Comparison of ENCODE assay signal across 20 cellular contexts in the genomic region with DNA sequence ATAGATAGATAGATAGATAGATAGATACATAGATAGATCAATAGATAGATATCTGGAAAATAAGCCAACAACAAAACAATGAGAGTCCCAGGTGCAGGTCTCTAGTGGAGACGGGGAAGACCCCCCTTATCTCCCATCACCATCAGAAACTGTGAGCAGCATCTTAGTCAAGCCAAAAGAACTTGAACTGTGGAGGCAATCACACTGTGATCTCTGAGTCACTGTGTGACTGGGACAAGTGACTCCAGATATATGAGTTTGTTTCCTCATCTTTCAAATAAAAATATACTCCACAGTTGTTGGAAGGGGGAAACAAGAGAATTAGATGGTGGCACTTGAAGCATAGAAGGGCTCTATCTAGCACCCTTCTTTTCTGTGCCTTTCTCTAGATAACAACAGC. TPM values are rescaled to one million over a fixed set of nuclear protein-coding genes. Genes with fewer than 3 reads are reported as not detected.
"Had no signal": no experiment of that assay in that cellular context is flagged by ENCODE, and none has a peak within 500 bp of the region (broad histone marks: within the 10 kb centered on the region; RNA-seq: fewer than 3 reads in every experiment).

No MANE protein-coding gene starts in this region.

- ATAC-seq: activated CD4-positive, alpha-beta T cell treated with anti-CD3 and anti-CD28 coated beads for 36 hours; activated naive CD4-positive, alpha-beta T cell treated with anti-CD3 and anti-CD28 coated beads, Interleukin-2, amount 50 U/mL, for 72 hours; effector memory CD8-positive, alpha-beta T cell; esophagus mucosa; left ventricle myocardium superior; natural killer cell; WTC11 had no signal

- H3K4me3 Mint-ChIP-seq: activated CD4-positive, alpha-beta memory T cell treated with anti-CD3 and anti-CD28 coated beads for 36 hours; activated CD4-positive, alpha-beta T cell treated with anti-CD3 and anti-CD28 coated beads for 36 hours; central memory CD8-positive, alpha-beta T cell; effector memory CD8-positive, alpha-beta T cell; natural killer cell; WTC11 had no signal

- DNase-seq: activated CD4-positive, alpha-beta memory T cell treated with anti-CD3 and anti-CD28 coated beads for 36 hours; activated CD4-positive, alpha-beta T cell treated with anti-CD3 and anti-CD28 coated beads for 36 hours; activated effector memory CD4-positive, alpha-beta T cell treated with anti-CD3 and anti-CD28 coated beads, Interleukin-2, amount 50 U/mL, for 16 hours; effector memory CD8-positive, alpha-beta T cell; glutamatergic neuron; hippocampal formation; left ventricle myocardium superior; midbrain; natural killer cell; ovary; spleen; stimulated activated CD4-positive, alpha-beta T cell treated with anti-CD3 and anti-CD28 coated beads, Interleukin-4, amount 100 ng/mL, for 24 hours; stimulated activated naive CD4-positive, alpha-beta T cell treated with Interleukin-2 at 50 U/mL for 16 hours; substantia nigra; T-helper 1 cell; thyroid gland had no signal

- H3K27ac Mint-ChIP-seq: activated CD4-positive, alpha-beta memory T cell treated with anti-CD3 and anti-CD28 coated beads for 36 hours; activated CD4-positive, alpha-beta T cell treated with anti-CD3 and anti-CD28 coated beads for 36 hours; activated naive CD4-positive, alpha-beta T cell treated with anti-CD3 and anti-CD28 coated beads, Interleukin-2, amount 50 U/mL, for 72 hours; effector memory CD8-positive, alpha-beta T cell; natural killer cell; WTC11 had no signal

- H3K9me3 Mint-ChIP-seq: activated CD4-positive, alpha-beta memory T cell treated with anti-CD3 and anti-CD28 coated beads for 36 hours; activated naive CD4-positive, alpha-beta T cell treated with anti-CD3 and anti-CD28 coated beads, Interleukin-2, amount 50 U/mL, for 72 hours; central memory CD8-positive, alpha-beta T cell; effector memory CD8-positive, alpha-beta T cell; natural killer cell; WTC11 had no signal

- H3K4me1 Mint-ChIP-seq: central memory CD8-positive, alpha-beta T cell; natural killer cell had no signal

RNA-seq across cellular contexts. Expression of a gene that starts 42.1 kb away (rescaled TPM):
- total RNA-seq: esophagus mucosa had no signal
